18 cellular contexts compared by ENCODE assay signal in genomic region chr6:34538581-34538980, GRCh38. TPM values are rescaled to one million over a fixed set of nuclear protein-coding genes. Genes with fewer than 3 reads are reported as not detected.
A peak's percentile ranks its signal among the peaks of the same experiment; 100 is the strongest.
DNase-seq lines count a peak whose midpoint lies in the region; ATAC-seq and TF ChIP-seq lines count a peak whose summit lies in the region.
"Had no signal": no experiment of that assay in that cellular context is flagged by ENCODE, and none has a peak within 500 bp of the region (broad histone marks: within the 10 kb centered on the region; RNA-seq: fewer than 3 reads in every experiment).

No MANE protein-coding gene starts in this region.

- H3K4me1 ChIP-seq in heart right ventricle, result no peaks in the 10 kb centered on the region

- no peaks in the 10 kb centered on the region for H3K36me3 ChIP-seq in heart right ventricle
- H3K36me3 ChIP-seq: BLaER1 had no signal

- peak; percentile 17 for DNase-seq in DMS79 treated with DMSO at 0.1 percent for 48 hours (lab: John Stamatoyannopoulos, UW)
- no peak for DNase-seq in DMS79 (lab: John Stamatoyannopoulos, UW)
- DNase-seq in NCI-H69 (lab: John Stamatoyannopoulos, UW), result peak; percentile 87
- no peak for DNase-seq in neural crest cell (ENCODE audit: low read depth, low spot score)
- DNase-seq in cortex of kidney (lab: John Stamatoyannopoulos, UW), result no peak
- no peak for DNase-seq in NCI-H2107 treated with DMSO at 0.1 percent for 48 hours (lab: John Stamatoyannopoulos, UW; ENCODE audit: unreplicated experiment)
- DNase-seq in heart right ventricle, result no peak
- DNase-seq: 8988T; CD8-positive, alpha-beta T cell; DMS 273 treated with DMSO at 0.1 percent for 48 hours; DMS53; GF-D8; H9; IMR-90 had no signal

- no peak overlapping the region for H3K4me3 Mint-ChIP-seq in neural crest cell
- H3K4me3 Mint-ChIP-seq: CD8-positive, alpha-beta T cell had no signal

- H3K27ac Mint-ChIP-seq in neural crest cell (ENCODE audit: unreplicated experiment), result peak overlapping the region; percentile 37
- H3K27ac Mint-ChIP-seq: CD8-positive, alpha-beta T cell had no signal

- H3K27me3 ChIP-seq in heart right ventricle, result no peaks in the 10 kb centered on the region
- H3K27me3 ChIP-seq: BLaER1 had no signal

- H3K4me3 ChIP-seq in heart right ventricle, result no peak overlapping the region
- H3K4me3 ChIP-seq: BLaER1 had no signal

- ATAC-seq in heart right ventricle, result no peak
- ATAC-seq: CD8-positive, alpha-beta T cell had no signal

- no peaks in the 10 kb centered on the region for H3K9me3 Mint-ChIP-seq in neural crest cell
- H3K9me3 Mint-ChIP-seq: CD8-positive, alpha-beta T cell; H9 had no signal

- H3K27ac ChIP-seq in 22Rv1, result peak overlapping the region; percentile 99
- H3K27ac ChIP-seq in heart right ventricle, result no peak overlapping the region
- H3K27ac ChIP-seq: BLaER1 had no signal

- H3K36me3 Mint-ChIP-seq in neural crest cell (ENCODE audit: low read depth), result no peaks in the 10 kb centered on the region
- H3K36me3 Mint-ChIP-seq: CD8-positive, alpha-beta T cell had no signal

- H3K27me3 Mint-ChIP-seq in neural crest cell (ENCODE audit: low read depth), result no peaks in the 10 kb centered on the region

- no peaks in the 10 kb centered on the region for H3K9me3 ChIP-seq in heart right ventricle
- H3K9me3 ChIP-seq: BLaER1 had no signal

- 91 to 94% methylated on average over 6 of the region's 6 CpGs for WGBS in heart right ventricle, 2 donors

- no peaks in the 10 kb centered on the region for H3K4me1 Mint-ChIP-seq in neural crest cell

- intact Hi-C loops in heart right ventricle (cut with DNase I), result loop anchor here in 1 of 10 donors (5.0 kb wide), 1 partner anchor 64 kb away; no protein-coding TSS in a partner anchor

- TF ChIP-seq CTCF in 22Rv1 (IDR thresholded peaks at IDR 0.05), result no peak
- TF ChIP-seq CTCF in neural crest cell (conservative IDR thresholded peaks at IDR 0.05), result no peak
- no peak for TF ChIP-seq CTCF in heart right ventricle (IDR thresholded peaks at IDR 0.05)

RNA-seq across cellular contexts. Expression of gene SPDEF, which starts 17.5 kb away (rescaled TPM):
- total RNA-seq in neural crest cell, result 0.12 TPM in 1 of 2 replicates, not detected in the other
- under 1 TPM in 8 of 10 donors, not detected in 2; 0.15 to 0.60 (median 0.22) TPM for total RNA-seq in heart right ventricle
- polyA plus RNA-seq in heart right ventricle, result under 1 TPM; 0.22 TPM
- total RNA-seq: A673, Daoy, IMR-90 had no signal

Comparison
In these comparisons a context has a peak if more than half of its experiments do, and no peak if none do; other contexts are left out.
1. DNase-seq: peak in DMS79 treated with DMSO at 0.1 percent for 48 hours (single experiment) and NCI-H69 (single experiment); none in DMS79 (single experiment), neural crest cell (single experiment), cortex of kidney (single experiment), NCI-H2107 treated with DMSO at 0.1 percent for 48 hours (single experiment) and heart right ventricle (0 of 2).